ENCODE assay signal across 10 cellular contexts in genomic region chr2:100561191-100561590, GRCh38. TPM values are rescaled to one million over a fixed set of nuclear protein-coding genes. Genes with fewer than 3 reads are reported as not detected.
DNase-seq lines count a peak whose midpoint lies in the region; ATAC-seq and TF ChIP-seq lines count a peak whose summit lies in the region.
"Had no signal": no experiment of that assay in that cellular context is flagged by ENCODE, and none has a peak within 500 bp of the region (broad histone marks: within the 10 kb centered on the region; RNA-seq: fewer than 3 reads in every experiment).

No MANE protein-coding gene starts in this region.

- H2AFZ ChIP-seq in MM.1S (ENCODE audit: low read length): peak overlapping the region; percentile 97

- peak overlapping the region; percentile 91; the same call in 1 of the 2 replicates for H3K4me2 ChIP-seq in MM.1S (ENCODE audit: low read depth, low read length)

- peaks cover 23% of the 10 kb centered on the region for H3K27me3 Mint-ChIP-seq in osteocyte (ENCODE audit: unreplicated experiment)

- DNase-seq in Caki2 (ENCODE audit: low read depth) (peak; percentile 21), MM.1S (no peak), osteocyte (ENCODE audit: extremely low spot score, unreplicated experiment) (no peak), SIG-M5 treated with dmso at 0.1 percent for 504 hours (lab: John Stamatoyannopoulos, UW; ENCODE audit: unreplicated experiment) (no peak)
- DNase-seq in effector memory CD4-positive, alpha-beta T cell: no peak
- DNase-seq in activated effector memory CD4-positive, alpha-beta T cell treated with anti-CD3 and anti-CD28 coated beads, Interleukin-2, amount 50 U/mL, for 16 hours: no peak
- DNase-seq: DMS79 had no signal

- peaks cover 17% of the 10 kb centered on the region for H3K4me1 Mint-ChIP-seq in osteocyte (ENCODE audit: unreplicated experiment)

- no peaks in the 10 kb centered on the region for H3K27me3 ChIP-seq in MM.1S (replicated peaks; ENCODE audit: insufficient read depth, low read length)
- H3K27me3 ChIP-seq in effector memory CD4-positive, alpha-beta T cell (replicated peaks; ENCODE audit: control insufficient read depth, insufficient read depth, low read length, poor library complexity, severe bottlenecking): no peaks in the 10 kb centered on the region

- H3K79me2 ChIP-seq in MM.1S (ENCODE audit: low read length): peaks cover 14% of the 10 kb centered on the region; the same call in 1 of the 2 replicates

- H3K9me3 Mint-ChIP-seq in osteocyte (ENCODE audit: unreplicated experiment): no peaks in the 10 kb centered on the region

- H3K4me3 ChIP-seq in MM.1S (ENCODE audit: low read length): no peak overlapping the region
- no peak overlapping the region for H3K4me3 ChIP-seq in effector memory CD4-positive, alpha-beta T cell (ENCODE audit: insufficient read depth, low read depth, low read length, poor library complexity, severe bottlenecking)

- H3K9ac ChIP-seq in MM.1S (ENCODE audit: low read length): peak overlapping the region; percentile 89; the same call in 1 of the 2 replicates

- peaks cover 10% of the 10 kb centered on the region for H3K4me1 ChIP-seq in MM.1S (ENCODE audit: low read length)
- H3K4me1 ChIP-seq in effector memory CD4-positive, alpha-beta T cell (ENCODE audit: control insufficient read depth, insufficient read depth, low read length, poor library complexity, severe bottlenecking): peaks cover 15% of the 10 kb centered on the region

- no peak overlapping the region for H3K4me3 Mint-ChIP-seq in osteocyte (ENCODE audit: unreplicated experiment)

- TF ChIP-seq CTCF in MM.1S (IDR thresholded peaks at IDR 0.05; ENCODE audit: low read length) (no peak), osteocyte (IDR thresholded peaks at IDR 0.05) (no peak)

- no peak for ATAC-seq in HG03571 (IDR thresholded peaks at IDR 0.05; ENCODE audit: unreplicated experiment)
- no peak for ATAC-seq in HG03159 (IDR thresholded peaks at IDR 0.05; ENCODE audit: unreplicated experiment)
- ATAC-seq: sciatic nerve had no signal

- H3F3A ChIP-seq in MM.1S (ENCODE audit: insufficient read depth, low read length): peaks cover 18% of the 10 kb centered on the region

- no peaks in the 10 kb centered on the region for H3K36me3 ChIP-seq in MM.1S (replicated peaks; ENCODE audit: insufficient read depth, low read length)
- H3K36me3 ChIP-seq in effector memory CD4-positive, alpha-beta T cell (ENCODE audit: control insufficient read depth, insufficient read depth, low read length): peaks cover under 1% of the 10 kb centered on the region

- no peaks in the 10 kb centered on the region for H3K9me3 ChIP-seq in MM.1S (replicated peaks; ENCODE audit: insufficient read depth, low read length)
- no peaks in the 10 kb centered on the region for H3K9me3 ChIP-seq in effector memory CD4-positive, alpha-beta T cell (ENCODE audit: control insufficient read depth, low read length)

- no peaks in the 10 kb centered on the region for H3K36me3 Mint-ChIP-seq in osteocyte (ENCODE audit: unreplicated experiment)

- in situ Hi-C loops in Caki2 (cut with HindIII; ENCODE audit: low pct_unique_long_range_greater_than_20kb, low sequenced_read_pairs): no loop called here

- peak overlapping the region; percentile 31 for H3K27ac Mint-ChIP-seq in osteocyte (ENCODE audit: unreplicated experiment)

- H3K9me2 ChIP-seq in MM.1S (replicated peaks; ENCODE audit: insufficient read depth, low read length): no peaks in the 10 kb centered on the region

- H4K20me1 ChIP-seq in MM.1S (ENCODE audit: insufficient read depth, low read length): no peaks in the 10 kb centered on the region

- no peak overlapping the region for H3K27ac ChIP-seq in MM.1S (ENCODE audit: low read length)
- H3K27ac ChIP-seq in effector memory CD4-positive, alpha-beta T cell (ENCODE audit: insufficient read depth, low read length, poor library complexity, severe bottlenecking): peak overlapping the region; percentile 88

RNA-seq across cellular contexts. Expression of gene PDCL3, which starts 1.6 kb away (rescaled TPM):
- 30.4 and 36.3 TPM in 2 replicates for total RNA-seq in Caki2 (2014; rRNA removed; shearing (Covaris generic); ENCODE audit: low replicate concordance)
- 20.4 and 22.1 TPM in 2 replicates for total RNA-seq in osteocyte
